1 cellular context compared by ENCODE assay signal in genomic region chr17:51046527-51047384, GRCh38.
A peak's percentile ranks its signal among the peaks of the same experiment; 100 is the strongest.
TF ChIP-seq lines count a peak whose summit lies in the region.

No MANE protein-coding gene starts in this region.

TF ChIP-seq in H1, 55 proteins besides CTCF, POLR2A, EP300 and RAD21 (continued from another document):
- TF ChIP-seq, protein P1, sequence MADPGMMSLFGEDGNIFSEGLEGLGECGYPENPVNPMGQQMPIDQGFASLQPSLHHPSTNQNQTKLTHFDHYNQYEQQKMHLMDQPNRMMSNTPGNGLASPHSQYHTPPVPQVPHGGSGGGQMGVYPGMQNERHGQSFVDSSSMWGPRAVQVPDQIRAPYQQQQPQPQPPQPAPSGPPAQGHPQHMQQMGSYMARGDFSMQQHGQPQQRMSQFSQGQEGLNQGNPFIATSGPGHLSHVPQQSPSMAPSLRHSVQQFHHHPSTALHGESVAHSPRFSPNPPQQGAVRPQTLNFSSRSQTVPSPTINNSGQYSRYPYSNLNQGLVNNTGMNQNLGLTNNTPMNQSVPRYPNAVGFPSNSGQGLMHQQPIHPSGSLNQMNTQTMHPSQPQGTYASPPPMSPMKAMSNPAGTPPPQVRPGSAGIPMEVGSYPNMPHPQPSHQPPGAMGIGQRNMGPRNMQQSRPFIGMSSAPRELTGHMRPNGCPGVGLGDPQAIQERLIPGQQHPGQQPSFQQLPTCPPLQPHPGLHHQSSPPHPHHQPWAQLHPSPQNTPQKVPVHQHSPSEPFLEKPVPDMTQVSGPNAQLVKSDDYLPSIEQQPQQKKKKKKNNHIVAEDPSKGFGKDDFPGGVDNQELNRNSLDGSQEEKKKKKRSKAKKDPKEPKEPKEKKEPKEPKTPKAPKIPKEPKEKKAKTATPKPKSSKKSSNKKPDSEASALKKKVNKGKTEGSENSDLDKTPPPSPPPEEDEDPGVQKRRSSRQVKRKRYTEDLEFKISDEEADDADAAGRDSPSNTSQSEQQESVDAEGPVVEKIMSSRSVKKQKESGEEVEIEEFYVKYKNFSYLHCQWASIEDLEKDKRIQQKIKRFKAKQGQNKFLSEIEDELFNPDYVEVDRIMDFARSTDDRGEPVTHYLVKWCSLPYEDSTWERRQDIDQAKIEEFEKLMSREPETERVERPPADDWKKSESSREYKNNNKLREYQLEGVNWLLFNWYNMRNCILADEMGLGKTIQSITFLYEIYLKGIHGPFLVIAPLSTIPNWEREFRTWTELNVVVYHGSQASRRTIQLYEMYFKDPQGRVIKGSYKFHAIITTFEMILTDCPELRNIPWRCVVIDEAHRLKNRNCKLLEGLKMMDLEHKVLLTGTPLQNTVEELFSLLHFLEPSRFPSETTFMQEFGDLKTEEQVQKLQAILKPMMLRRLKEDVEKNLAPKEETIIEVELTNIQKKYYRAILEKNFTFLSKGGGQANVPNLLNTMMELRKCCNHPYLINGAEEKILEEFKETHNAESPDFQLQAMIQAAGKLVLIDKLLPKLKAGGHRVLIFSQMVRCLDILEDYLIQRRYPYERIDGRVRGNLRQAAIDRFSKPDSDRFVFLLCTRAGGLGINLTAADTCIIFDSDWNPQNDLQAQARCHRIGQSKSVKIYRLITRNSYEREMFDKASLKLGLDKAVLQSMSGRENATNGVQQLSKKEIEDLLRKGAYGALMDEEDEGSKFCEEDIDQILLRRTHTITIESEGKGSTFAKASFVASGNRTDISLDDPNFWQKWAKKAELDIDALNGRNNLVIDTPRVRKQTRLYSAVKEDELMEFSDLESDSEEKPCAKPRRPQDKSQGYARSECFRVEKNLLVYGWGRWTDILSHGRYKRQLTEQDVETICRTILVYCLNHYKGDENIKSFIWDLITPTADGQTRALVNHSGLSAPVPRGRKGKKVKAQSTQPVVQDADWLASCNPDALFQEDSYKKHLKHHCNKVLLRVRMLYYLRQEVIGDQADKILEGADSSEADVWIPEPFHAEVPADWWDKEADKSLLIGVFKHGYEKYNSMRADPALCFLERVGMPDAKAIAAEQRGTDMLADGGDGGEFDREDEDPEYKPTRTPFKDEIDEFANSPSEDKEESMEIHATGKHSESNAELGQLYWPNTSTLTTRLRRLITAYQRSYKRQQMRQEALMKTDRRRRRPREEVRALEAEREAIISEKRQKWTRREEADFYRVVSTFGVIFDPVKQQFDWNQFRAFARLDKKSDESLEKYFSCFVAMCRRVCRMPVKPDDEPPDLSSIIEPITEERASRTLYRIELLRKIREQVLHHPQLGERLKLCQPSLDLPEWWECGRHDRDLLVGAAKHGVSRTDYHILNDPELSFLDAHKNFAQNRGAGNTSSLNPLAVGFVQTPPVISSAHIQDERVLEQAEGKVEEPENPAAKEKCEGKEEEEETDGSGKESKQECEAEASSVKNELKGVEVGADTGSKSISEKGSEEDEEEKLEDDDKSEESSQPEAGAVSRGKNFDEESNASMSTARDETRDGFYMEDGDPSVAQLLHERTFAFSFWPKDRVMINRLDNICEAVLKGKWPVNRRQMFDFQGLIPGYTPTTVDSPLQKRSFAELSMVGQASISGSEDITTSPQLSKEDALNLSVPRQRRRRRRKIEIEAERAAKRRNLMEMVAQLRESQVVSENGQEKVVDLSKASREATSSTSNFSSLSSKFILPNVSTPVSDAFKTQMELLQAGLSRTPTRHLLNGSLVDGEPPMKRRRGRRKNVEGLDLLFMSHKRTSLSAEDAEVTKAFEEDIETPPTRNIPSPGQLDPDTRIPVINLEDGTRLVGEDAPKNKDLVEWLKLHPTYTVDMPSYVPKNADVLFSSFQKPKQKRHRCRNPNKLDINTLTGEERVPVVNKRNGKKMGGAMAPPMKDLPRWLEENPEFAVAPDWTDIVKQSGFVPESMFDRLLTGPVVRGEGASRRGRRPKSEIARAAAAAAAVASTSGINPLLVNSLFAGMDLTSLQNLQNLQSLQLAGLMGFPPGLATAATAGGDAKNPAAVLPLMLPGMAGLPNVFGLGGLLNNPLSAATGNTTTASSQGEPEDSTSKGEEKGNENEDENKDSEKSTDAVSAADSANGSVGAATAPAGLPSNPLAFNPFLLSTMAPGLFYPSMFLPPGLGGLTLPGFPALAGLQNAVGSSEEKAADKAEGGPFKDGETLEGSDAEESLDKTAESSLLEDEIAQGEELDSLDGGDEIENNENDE (IDR thresholded peaks at IDR 0.05; ENCODE audit: insufficient replicate concordance, low read length), result peak; percentile 91
- TF ChIP-seq TAF1 (IDR thresholded peaks at IDR 0.05; ENCODE audit: low read depth, low read length) (peak; percentile 73), RNF2 (IDR thresholded peaks at IDR 0.05; ENCODE audit: borderline replicate concordance, low read depth, low read length, missing control alignments, poor library complexity, severe bottlenecking) (no peak), ASH2L (IDR thresholded peaks at IDR 0.05; ENCODE audit: low read length) (peak; percentile 28)
TF ChIP-seq in H1: peak in this region for 18.
